In the genomic region with DNA sequence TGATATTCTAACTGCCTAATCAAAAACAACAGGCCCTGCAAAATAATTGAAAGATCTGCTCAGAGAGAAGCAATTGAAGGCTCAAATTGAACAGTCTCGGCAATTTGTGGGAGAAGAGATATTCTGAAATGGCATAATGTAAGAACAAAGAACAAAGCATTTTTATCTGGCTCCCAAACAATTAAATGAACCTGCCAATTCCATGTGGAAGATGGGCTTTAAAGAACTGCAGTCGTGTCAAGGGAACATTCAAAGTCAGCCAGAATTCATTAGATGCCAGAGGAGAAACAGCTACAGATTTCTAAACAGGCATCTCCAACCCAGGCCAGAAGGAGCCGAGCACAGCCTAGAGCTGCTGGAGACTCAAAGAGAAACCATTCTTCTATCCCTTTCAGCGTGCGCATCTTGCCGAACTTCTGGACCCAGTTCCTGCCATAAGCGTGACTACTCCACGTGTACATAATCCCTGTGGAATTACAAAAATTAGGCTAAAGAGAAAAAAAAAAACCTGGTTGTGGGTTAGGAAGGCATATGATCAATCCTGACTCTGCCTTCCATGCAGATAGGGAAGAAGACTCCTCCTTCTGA, we compare ENCODE assay signal across 14 cellular contexts.
"Had no signal": no experiment of that assay in that cellular context is flagged by ENCODE, and none has a peak within 500 bp of the region (broad histone marks: within the 10 kb centered on the region; RNA-seq: fewer than 3 reads in every experiment).

No MANE protein-coding gene starts in this region.

- H3K4me3 Mint-ChIP-seq: activated CD8-positive, alpha-beta T cell treated with anti-CD3 and anti-CD28 coated beads, Interleukin-2, amount 10 ng/mL, durations not matched to agents 7 days and 5 days; activated T-helper 1 cell treated with anti-CD3 and anti-CD28 coated beads, Interleukin-12 subunit alpha, Interleukin-12 subunit beta, Interleukin-2, Interleukin-4 antibody, amounts not matched to agents 30 ng/mL and 10 ng/mL and 1 ng/mL, durations not matched to agents 14 hours and 24 hours and 36 hours; immature natural killer cell; nephron; T-helper 1 cell treated with Interleukin-12 subunit alpha and Interleukin-12 subunit beta and Interleukin-4 antibody, amounts not matched to agents 30 μg/mL and 1 μg/mL, for 36 hours; WTC11 had no signal

- H3K27ac Mint-ChIP-seq: activated CD8-positive, alpha-beta T cell treated with anti-CD3 and anti-CD28 coated beads, Interleukin-2, amount 10 ng/mL, durations not matched to agents 7 days and 5 days; activated T-helper 1 cell treated with anti-CD3 and anti-CD28 coated beads, Interleukin-12 subunit alpha, Interleukin-12 subunit beta, Interleukin-2, Interleukin-4 antibody, amounts not matched to agents 30 ng/mL and 10 ng/mL and 1 ng/mL, durations not matched to agents 14 hours and 24 hours and 36 hours; immature natural killer cell; nephron; T-helper 1 cell treated with Interleukin-12 subunit alpha and Interleukin-12 subunit beta and Interleukin-4 antibody, amounts not matched to agents 30 μg/mL and 1 μg/mL, for 36 hours; WTC11 had no signal

- H3K4me3 ChIP-seq: ascending aorta, cardiac muscle cell had no signal

- H3K4me1 Mint-ChIP-seq: immature natural killer cell had no signal

- H3K9me3 Mint-ChIP-seq: activated T-helper 1 cell treated with anti-CD3 and anti-CD28 coated beads, Interleukin-12 subunit alpha, Interleukin-12 subunit beta, Interleukin-2, Interleukin-4 antibody, amounts not matched to agents 30 ng/mL and 10 ng/mL and 1 ng/mL, durations not matched to agents 14 hours and 24 hours and 36 hours; T-helper 1 cell treated with Interleukin-12 subunit alpha and Interleukin-12 subunit beta and Interleukin-4 antibody, amounts not matched to agents 30 μg/mL and 1 μg/mL, for 36 hours had no signal

- H3K27ac ChIP-seq: ascending aorta, cardiac muscle cell had no signal

- H3K36me3 Mint-ChIP-seq: immature natural killer cell had no signal

- H3K4me1 ChIP-seq: ascending aorta had no signal

- ATAC-seq: activated CD8-positive, alpha-beta T cell treated with anti-CD3 and anti-CD28 coated beads, Interleukin-2, amount 10 ng/mL, durations not matched to agents 7 days and 5 days; stimulated activated naive CD8-positive, alpha-beta T cell treated with anti-CD3 and anti-CD28 coated beads, Interleukin-15, Interleukin-2, amounts not matched to agents 100 U/mL and 50 U/mL, for 24 hours; WTC11 had no signal

- DNase-seq: activated CD4-positive, alpha-beta T cell treated with anti-CD3 and anti-CD28 coated beads for 48 hours; activated CD8-positive, alpha-beta memory T cell treated with anti-CD3 and anti-CD28 coated beads, Interleukin-2, amount 50 U/mL, for 48 hours; activated CD8-positive, alpha-beta T cell treated with anti-CD3 and anti-CD28 coated beads, Interleukin-2, amount 10 ng/mL, durations not matched to agents 7 days and 5 days; activated naive CD4-positive, alpha-beta T cell; immature natural killer cell; stimulated activated CD4-positive, alpha-beta T cell treated with anti-CD3 and anti-CD28 coated beads, Interleukin-4, amount 100 ng/mL, for 1 hour; stimulated activated CD8-positive, alpha-beta memory T cell treated with anti-CD3 and anti-CD28 coated beads, Interleukin-4, amount 100 ng/mL, for 48 hours; stimulated activated naive CD8-positive, alpha-beta T cell treated with anti-CD3 and anti-CD28 coated beads, Interleukin-15, Interleukin-2, amounts not matched to agents 100 U/mL and 50 U/mL, for 24 hours had no signal

- H3K27me3 ChIP-seq: ascending aorta, cardiac muscle cell had no signal

- H3K36me3 ChIP-seq: ascending aorta, cardiac muscle cell had no signal
